1 cellular context compared by ENCODE assay signal in genomic region chr12:27273114-27273513, GRCh38.
TF ChIP-seq lines count a peak whose summit lies in the region.

No MANE protein-coding gene starts in this region.

TF ChIP-seq in endothelial cell of umbilical vein, 7 proteins besides CTCF, POLR2A, EP300 and RAD21:
- no peak for TF ChIP-seq POLR2AphosphoS5 (IDR thresholded peaks at IDR 0.05; ENCODE audit: insufficient read depth, low read depth, low read length)
- no peak for TF ChIP-seq MYC (IDR thresholded peaks at IDR 0.05; ENCODE audit: low read depth, low read length)
- TF ChIP-seq EZH2 (IDR thresholded peaks at IDR 0.05; ENCODE audit: borderline replicate concordance, low read depth, low read length, severe bottlenecking) = no peak
- TF ChIP-seq FOS (IDR thresholded peaks at IDR 0.05; ENCODE audit: borderline replicate concordance, insufficient read depth, low read length) = no peak
- TF ChIP-seq, protein P1, sequence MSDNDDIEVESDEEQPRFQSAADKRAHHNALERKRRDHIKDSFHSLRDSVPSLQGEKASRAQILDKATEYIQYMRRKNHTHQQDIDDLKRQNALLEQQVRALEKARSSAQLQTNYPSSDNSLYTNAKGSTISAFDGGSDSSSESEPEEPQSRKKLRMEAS (IDR thresholded peaks at IDR 0.05; ENCODE audit: insufficient read depth, insufficient read length) = no peak
- no peak for TF ChIP-seq GATA2 (IDR thresholded peaks at IDR 0.05; ENCODE audit: insufficient read depth, insufficient read length, low read depth, low read length)
- TF ChIP-seq JUN (IDR thresholded peaks at IDR 0.05; ENCODE audit: borderline replicate concordance, insufficient read depth, insufficient read length, low read depth) = no peak
TF ChIP-seq in endothelial cell of umbilical vein: peak in this region for 0.
